In the genomic region with DNA sequence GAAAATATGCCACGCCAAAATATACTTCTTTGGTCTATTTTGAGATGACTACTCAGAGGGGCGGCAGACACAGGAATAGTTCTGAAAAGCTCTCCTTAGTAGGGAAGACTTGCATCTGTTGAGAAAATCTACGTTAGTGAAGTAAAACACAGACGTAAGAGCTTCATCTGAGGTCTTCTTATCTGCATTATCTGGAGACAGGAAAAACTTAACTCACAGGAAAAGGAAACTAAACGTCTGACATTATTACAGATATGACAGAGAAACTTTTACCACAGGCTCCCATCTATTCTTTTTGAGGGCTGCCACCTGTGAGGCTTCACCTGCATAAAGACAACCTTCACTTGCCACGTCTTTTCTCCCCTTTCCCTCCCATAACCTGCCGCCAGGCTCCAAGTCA, we compare ENCODE assay signal across 31 cellular contexts.
"Had no signal": no experiment of that assay in that cellular context is flagged by ENCODE, and none has a peak within 500 bp of the region (broad histone marks: within the 10 kb centered on the region; RNA-seq: fewer than 3 reads in every experiment).

No MANE protein-coding gene starts in this region.

- H3K4me1 ChIP-seq: ascending aorta had no signal

- H3K4me1 Mint-ChIP-seq: activated B cell treated with CpG ODN at 0.5 μM for 24 hours; activated CD4-positive, alpha-beta memory T cell treated with anti-CD3 and anti-CD28 coated beads, Interleukin-2, amount 10 ng/mL, durations not matched to agents 7 days and 5 days; activated CD8-positive, alpha-beta memory T cell treated with anti-CD3 and anti-CD28 coated beads, Interleukin-2, amount 10 ng/mL, durations not matched to agents 7 days and 5 days; activated naive CD8-positive, alpha-beta T cell treated with anti-CD3 and anti-CD28 coated beads for 36 hours; activated T-helper 17 cell treated with anti-CD3 and anti-CD28 coated beads, Interleukin-2, amount 50 U/mL, for 72 hours; central memory CD8-positive, alpha-beta T cell had no signal

- H3K27me3 ChIP-seq: ascending aorta, cardiac muscle cell had no signal

- ATAC-seq: activated CD8-positive, alpha-beta memory T cell treated with anti-CD3 and anti-CD28 coated beads, Interleukin-2, amount 10 ng/mL, durations not matched to agents 7 days and 5 days; activated T-cell treated with anti-CD3 and anti-CD28 coated beads, Interleukin-2, amount 50 U/mL, for 72 hours; activated T-helper 17 cell treated with anti-CD3 and anti-CD28 coated beads, Interleukin-2, amount 50 U/mL, for 72 hours had no signal

- H3K27ac ChIP-seq: ascending aorta, cardiac muscle cell, VCaP had no signal

- H3K27me3 Mint-ChIP-seq: activated B cell treated with CpG ODN at 0.5 μM for 24 hours; activated CD4-positive, alpha-beta memory T cell treated with anti-CD3 and anti-CD28 coated beads, Interleukin-2, amount 10 ng/mL, durations not matched to agents 7 days and 5 days; activated CD8-positive, alpha-beta memory T cell treated with anti-CD3 and anti-CD28 coated beads, Interleukin-2, amount 10 ng/mL, durations not matched to agents 7 days and 5 days; activated naive CD8-positive, alpha-beta T cell treated with anti-CD3 and anti-CD28 coated beads for 36 hours; activated T-helper 17 cell treated with anti-CD3 and anti-CD28 coated beads, Interleukin-2, amount 50 U/mL, for 72 hours; central memory CD8-positive, alpha-beta T cell had no signal

- H3K36me3 ChIP-seq: ascending aorta, cardiac muscle cell had no signal

- H3K4me3 Mint-ChIP-seq: activated B cell treated with CpG ODN at 0.5 μM for 24 hours; activated CD4-positive, alpha-beta memory T cell treated with anti-CD3 and anti-CD28 coated beads, Interleukin-2, amount 10 ng/mL, durations not matched to agents 7 days and 5 days; activated CD8-positive, alpha-beta memory T cell treated with anti-CD3 and anti-CD28 coated beads, Interleukin-2, amount 10 ng/mL, durations not matched to agents 7 days and 5 days; activated naive CD8-positive, alpha-beta T cell treated with anti-CD3 and anti-CD28 coated beads for 36 hours; activated T-cell treated with anti-CD3 and anti-CD28 coated beads, Interleukin-2, amount 50 U/mL, for 72 hours; activated T-helper 17 cell treated with anti-CD3 and anti-CD28 coated beads, Interleukin-2, amount 50 U/mL, for 72 hours; central memory CD8-positive, alpha-beta T cell had no signal

- H3K36me3 Mint-ChIP-seq: activated CD8-positive, alpha-beta memory T cell treated with anti-CD3 and anti-CD28 coated beads, Interleukin-2, amount 10 ng/mL, durations not matched to agents 7 days and 5 days; activated naive CD8-positive, alpha-beta T cell treated with anti-CD3 and anti-CD28 coated beads for 36 hours had no signal

- H3K27ac Mint-ChIP-seq: activated B cell treated with CpG ODN at 0.5 μM for 24 hours; activated CD4-positive, alpha-beta memory T cell treated with anti-CD3 and anti-CD28 coated beads, Interleukin-2, amount 10 ng/mL, durations not matched to agents 7 days and 5 days; activated CD8-positive, alpha-beta memory T cell treated with anti-CD3 and anti-CD28 coated beads, Interleukin-2, amount 10 ng/mL, durations not matched to agents 7 days and 5 days; activated naive CD8-positive, alpha-beta T cell treated with anti-CD3 and anti-CD28 coated beads for 36 hours; activated T-cell treated with anti-CD3 and anti-CD28 coated beads, Interleukin-2, amount 50 U/mL, for 72 hours; activated T-helper 17 cell treated with anti-CD3 and anti-CD28 coated beads, Interleukin-2, amount 50 U/mL, for 72 hours had no signal

- H3K4me3 ChIP-seq: ascending aorta, cardiac muscle cell had no signal

- DNase-seq: activated B cell treated with CpG ODN at 0.5 μM for 24 hours; activated CD4-positive, alpha-beta memory T cell treated with anti-CD3 and anti-CD28 coated beads, Interleukin-2, amount 10 ng/mL, durations not matched to agents 7 days and 5 days; activated CD4-positive, alpha-beta T cell treated with anti-CD3 and anti-CD28 coated beads for 4 hours; activated CD4-positive, alpha-beta T cell treated with anti-CD3 and anti-CD28 coated beads, Interleukin-2, amount 50 U/mL, for 1 hour; activated CD4-positive, CD25-positive, alpha-beta regulatory T cell treated with anti-CD3 and anti-CD28 coated beads, Interleukin-2, amount 50 U/mL, for 72 hours; activated CD8-positive, alpha-beta memory T cell treated with anti-CD3 and anti-CD28 coated beads for 24 hours; activated CD8-positive, alpha-beta memory T cell treated with anti-CD3 and anti-CD28 coated beads, Interleukin-2, amount 10 ng/mL, durations not matched to agents 7 days and 5 days; activated effector memory CD4-positive, alpha-beta T cell treated with anti-CD3 and anti-CD28 coated beads, Interleukin-2, amount 50 U/mL, for 16 hours; activated naive CD4-positive, alpha-beta T cell; activated naive CD4-positive, alpha-beta T cell treated with anti-CD3 and anti-CD28 coated beads, Interleukin-2, amount 50 U/mL, for 16 hours; activated naive CD8-positive, alpha-beta T cell treated with anti-CD3 and anti-CD28 coated beads for 36 hours; activated T-cell treated with anti-CD3 and anti-CD28 coated beads, Interleukin-2, amount 50 U/mL, for 1 hour; activated T-cell treated with anti-CD3 and anti-CD28 coated beads, Interleukin-2, amount 50 U/mL, for 72 hours; amygdala; NCI-H1105 treated with DMSO at 0.1 percent for 48 hours; NCI-H1436; NCI-H1694; NCI-H1930; NCI-H2081 treated with DMSO at 0.1 percent for 48 hours; NCI-H345; NCI-H526; NCI-H748 treated with DMSO at 0.1 percent for 48 hours; OCI-M1; Right ventricle myocardium superior; SW 1271; T-helper 9 cell had no signal
